23 cellular contexts compared by ENCODE assay signal in the genomic region with DNA sequence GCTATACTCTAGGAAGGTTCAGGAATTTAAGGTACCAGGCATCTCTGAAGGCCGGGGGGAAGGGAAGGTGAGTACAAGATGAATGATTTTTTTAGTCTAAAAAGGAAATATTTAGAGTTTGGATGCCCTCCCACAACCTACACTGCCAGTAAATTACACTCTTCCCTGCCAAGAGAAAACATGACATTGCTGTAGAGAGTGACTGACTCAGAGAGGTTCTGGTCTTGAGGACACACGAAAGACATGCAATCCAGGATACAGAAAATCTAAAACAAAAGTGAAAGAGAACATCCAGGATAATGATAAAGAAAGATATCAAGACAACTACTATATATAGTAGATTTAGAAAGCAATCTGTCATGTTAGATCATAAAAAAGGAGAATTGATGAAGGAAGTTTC.
A peak's percentile ranks its signal among the peaks of the same experiment; 100 is the strongest.
DNase-seq lines count a peak whose midpoint lies in the region; TF ChIP-seq lines count a peak whose summit lies in the region.
"Had no signal": no experiment of that assay in that cellular context is flagged by ENCODE, and none has a peak within 500 bp of the region (broad histone marks: within the 10 kb centered on the region; RNA-seq: fewer than 3 reads in every experiment).

No MANE protein-coding gene starts in this region.

- H3K79me1 ChIP-seq in mesenchymal stem cell (replicated peaks; ENCODE audit: low read length, poor library complexity, severe bottlenecking): no peaks in the 10 kb centered on the region

- H3K27ac ChIP-seq in MM.1S (ENCODE audit: low read length): no peak overlapping the region
- no peak overlapping the region for H3K27ac ChIP-seq in neural progenitor cell
- H3K27ac ChIP-seq in PC-9: no peak overlapping the region
- H3K27ac ChIP-seq in mesenchymal stem cell (ENCODE audit: low read length, poor library complexity, severe bottlenecking): no peak overlapping the region
- H3K27ac ChIP-seq: HL-60, SJCRH30 had no signal

- no peak overlapping the region for H3K18ac ChIP-seq in mesenchymal stem cell (ENCODE audit: low read depth in 1 of 2, low read length in 2 of 2)

- H2AFZ ChIP-seq in MM.1S (ENCODE audit: low read length) (peak overlapping the region; percentile 19; the same call in 1 of the 2 replicates), neural progenitor cell (replicated peaks) (peak overlapping the region; percentile 34), PC-9 (no peak overlapping the region), mesenchymal stem cell (ENCODE audit: low read depth, low read length) (no peak overlapping the region)
- H2AFZ ChIP-seq: GM23338 had no signal

- no peak overlapping the region for H4K8ac ChIP-seq in mesenchymal stem cell (ENCODE audit: low read length)

- H2AK5ac ChIP-seq in mesenchymal stem cell (ENCODE audit: low read length, severe bottlenecking): no peak overlapping the region

- no peak overlapping the region for H2BK12ac ChIP-seq in mesenchymal stem cell (ENCODE audit: low read length in 2 of 2)

- no peak overlapping the region for H2BK120ac ChIP-seq in mesenchymal stem cell (ENCODE audit: low read depth, low read length)

- peak overlapping the region; percentile 30; the same call in 1 of the 2 replicates for H3K4me3 ChIP-seq in MM.1S (ENCODE audit: low read length)
- no peak overlapping the region for H3K4me3 ChIP-seq in adipocyte (ENCODE audit: low read length)
- H3K4me3 ChIP-seq in neural progenitor cell: no peak overlapping the region
- no peak overlapping the region for H3K4me3 ChIP-seq in PC-9
- no peak overlapping the region for H3K4me3 ChIP-seq in mesenchymal stem cell (ENCODE audit: insufficient read depth in 1 of 2, low read depth in 1 of 2, low read length in 2 of 2)
- H3K4me3 ChIP-seq: GM12878, GM23338, SJCRH30 had no signal

- no peak overlapping the region for H3K4me3 Mint-ChIP-seq in neural progenitor cell
- H3K4me3 Mint-ChIP-seq: CD8-positive, alpha-beta T cell; GM23338; T-cell had no signal

- BruUV-seq in PC-9 (replicated peaks; lab: Mats Ljungman, UMichigan): no TSS peak

- CTCF ChIA-PET in PC-9 (lab: Charles Lee): no interaction called here

- TF ChIP-seq CTCF in MM.1S (IDR thresholded peaks at IDR 0.05; ENCODE audit: low read length): no peak
- no peak for TF ChIP-seq CTCF in neural progenitor cell (IDR thresholded peaks at IDR 0.05)
- TF ChIP-seq CTCF in PC-9 (conservative IDR thresholded peaks at IDR 0.05): no peak

- H3K4me1 ChIP-seq in MM.1S (ENCODE audit: low read length) (no peaks in the 10 kb centered on the region), adipocyte (ENCODE audit: control insufficient read depth, insufficient read depth, low read length) (peaks cover 5% of the 10 kb centered on the region), neural progenitor cell (peaks cover 9% of the 10 kb centered on the region), PC-9 (replicated peaks; ENCODE audit: insufficient read depth) (no peaks in the 10 kb centered on the region), mesenchymal stem cell (ENCODE audit: control insufficient read depth, insufficient read depth, low read depth, low read length) (no peaks in the 10 kb centered on the region)
- H3K4me1 ChIP-seq: SJCRH30 had no signal

- H2BK15ac ChIP-seq in mesenchymal stem cell (ENCODE audit: low read depth, poor library complexity, severe bottlenecking): no peak overlapping the region

- H3K36me3 ChIP-seq in MM.1S (replicated peaks; ENCODE audit: insufficient read depth, low read length): no peaks in the 10 kb centered on the region
- H3K36me3 ChIP-seq in adipocyte (ENCODE audit: control insufficient read depth, insufficient read depth, low read length, severe bottlenecking): no peaks in the 10 kb centered on the region
- peaks cover 8% of the 10 kb centered on the region for H3K36me3 ChIP-seq in neural progenitor cell
- no peaks in the 10 kb centered on the region for H3K36me3 ChIP-seq in PC-9 (ENCODE audit: low read depth)
- no peaks in the 10 kb centered on the region for H3K36me3 ChIP-seq in mesenchymal stem cell (ENCODE audit: control insufficient read depth in 1 of 2, insufficient read depth in 2 of 2, low read depth in 1 of 2, low read length in 2 of 2)
- H3K36me3 ChIP-seq: SJCRH30 had no signal

- no peak overlapping the region for H3K14ac ChIP-seq in mesenchymal stem cell (ENCODE audit: low read length in 2 of 2)

- H3K9me2 ChIP-seq in MM.1S (replicated peaks; ENCODE audit: insufficient read depth, low read length): no peaks in the 10 kb centered on the region
- no peaks in the 10 kb centered on the region for H3K9me2 ChIP-seq in PC-9 (ENCODE audit: insufficient read depth)

- no peak overlapping the region for H3K27ac Mint-ChIP-seq in neural progenitor cell
- H3K27ac Mint-ChIP-seq: CD8-positive, alpha-beta T cell; GM23338; T-cell had no signal

- H3K27me3 Mint-ChIP-seq in neural progenitor cell (ENCODE audit: insufficient read depth, low read depth): no peaks in the 10 kb centered on the region
- H3K27me3 Mint-ChIP-seq: T-cell had no signal

- POLR2A ChIA-PET in PC-9 (lab: Charles Lee; ENCODE audit: unreplicated experiment): no interaction called here

- no peak overlapping the region for H3K4ac ChIP-seq in mesenchymal stem cell (ENCODE audit: low read depth in 1 of 2, low read length in 2 of 2)

- no peaks in the 10 kb centered on the region for H3K4me1 Mint-ChIP-seq in neural progenitor cell
- H3K4me1 Mint-ChIP-seq: T-cell had no signal

- H3K27me3 ChIP-seq in MM.1S (replicated peaks; ENCODE audit: insufficient read depth, low read length): no peaks in the 10 kb centered on the region
- H3K27me3 ChIP-seq in adipocyte (replicated peaks; ENCODE audit: control insufficient read depth, insufficient read depth, low read length): no peaks in the 10 kb centered on the region
- no peaks in the 10 kb centered on the region for H3K27me3 ChIP-seq in neural progenitor cell
- H3K27me3 ChIP-seq in PC-9 (ENCODE audit: insufficient read depth, low read depth): no peaks in the 10 kb centered on the region
- no peaks in the 10 kb centered on the region for H3K27me3 ChIP-seq in mesenchymal stem cell (ENCODE audit: control insufficient read depth in 1 of 2, insufficient read depth in 1 of 2, low read length in 2 of 2)
- H3K27me3 ChIP-seq: SJCRH30 had no signal

- WGBS in mesenchymal stem cell: no CpG with 5 or more reads among the region's 2 CpGs

- no peaks in the 10 kb centered on the region for H3K36me3 Mint-ChIP-seq in neural progenitor cell
- H3K36me3 Mint-ChIP-seq: CD8-positive, alpha-beta T cell; T-cell had no signal

- H4K20me1 ChIP-seq in MM.1S (ENCODE audit: insufficient read depth, low read length) (no peaks in the 10 kb centered on the region), neural progenitor cell (ENCODE audit: low read depth) (no peaks in the 10 kb centered on the region), PC-9 (ENCODE audit: insufficient read depth) (no peaks in the 10 kb centered on the region)

- intact Hi-C loops in PC-9 (cut with micrococcal nuclease; ENCODE audit: unreplicated experiment): no loop called here

- H3K79me2 ChIP-seq in MM.1S (ENCODE audit: low read length): no peaks in the 10 kb centered on the region
- H3K79me2 ChIP-seq in neural progenitor cell (ENCODE audit: low read depth): no peaks in the 10 kb centered on the region
- H3K79me2 ChIP-seq in PC-9 (ENCODE audit: low read depth): no peaks in the 10 kb centered on the region

- H4K91ac ChIP-seq in mesenchymal stem cell (ENCODE audit: low read length): no peak overlapping the region

- H3F3A ChIP-seq in MM.1S (ENCODE audit: insufficient read depth, low read length): no peaks in the 10 kb centered on the region
- H3F3A ChIP-seq in neural progenitor cell (ENCODE audit: low read depth): no peaks in the 10 kb centered on the region
- H3F3A ChIP-seq in PC-9 (ENCODE audit: insufficient read depth, low read depth): no peaks in the 10 kb centered on the region

- H3K23ac ChIP-seq in mesenchymal stem cell (ENCODE audit: low read length in 2 of 2): no peak overlapping the region

- H3K9ac ChIP-seq in MM.1S (ENCODE audit: low read length): no peak overlapping the region
- no peak overlapping the region for H3K9ac ChIP-seq in adipocyte (ENCODE audit: low read length)
- H3K9ac ChIP-seq in neural progenitor cell: no peak overlapping the region
- H3K9ac ChIP-seq in mesenchymal stem cell (ENCODE audit: low read length): no peak overlapping the region

- H3K9me3 Mint-ChIP-seq in neural progenitor cell: peaks cover 1% of the 10 kb centered on the region

- peak overlapping the region; percentile 56 for H3K4me2 ChIP-seq in MM.1S (ENCODE audit: low read depth, low read length)
- no peak overlapping the region for H3K4me2 ChIP-seq in neural progenitor cell
- no peak overlapping the region for H3K4me2 ChIP-seq in PC-9
- H3K4me2 ChIP-seq in mesenchymal stem cell (ENCODE audit: low read length, poor library complexity, severe bottlenecking): no peak overlapping the region
- H3K4me2 ChIP-seq: GM23338 had no signal

- H2BK5ac ChIP-seq in mesenchymal stem cell (ENCODE audit: low read depth, low read length, poor library complexity, severe bottlenecking): no peak overlapping the region

- DNase-seq in HT1080 (ENCODE audit: low read depth) (peak; percentile 27), MM.1S (peak; percentile 17), adipocyte (ENCODE audit: low read depth) (peak; percentile 2), neural progenitor cell (ENCODE audit: low spot score) (no peak), NCI-H187 treated with DMSO at 0.1 percent for 48 hours (lab: John Stamatoyannopoulos, UW) (no peak), PC-9 (no peak), mesenchymal stem cell (no peak)
- DNase-seq: ACHN; C1 segment of cervical spinal cord; CD8-positive, alpha-beta T cell; DND-41; HCEC 1CT; KG1; NCI-H1048; NCI-H1417 treated with DMSO at 0.1 percent for 48 hours; NCI-H187; NCI-H226; NCI-H526; SJCRH30; T-cell had no signal

- H3K9me3 ChIP-seq in MM.1S (replicated peaks; ENCODE audit: insufficient read depth, low read length): no peaks in the 10 kb centered on the region
- H3K9me3 ChIP-seq in adipocyte (ENCODE audit: control insufficient read depth, low read length): peaks cover 8% of the 10 kb centered on the region
- H3K9me3 ChIP-seq in neural progenitor cell (ENCODE audit: low read depth): peaks cover 10% of the 10 kb centered on the region
- no peaks in the 10 kb centered on the region for H3K9me3 ChIP-seq in PC-9 (ENCODE audit: insufficient read depth, low read depth)
- H3K9me3 ChIP-seq in mesenchymal stem cell (ENCODE audit: control insufficient read depth, low read length): peaks cover 6% of the 10 kb centered on the region
- H3K9me3 ChIP-seq: SJCRH30 had no signal

Comparison
In these comparisons a context has a peak if more than half of its experiments do, and no peak if none do; other contexts are left out.
1. DNase-seq: peak in HT1080 (single experiment), MM.1S (single experiment) and adipocyte (single experiment); none in neural progenitor cell (single experiment), NCI-H187 treated with DMSO at 0.1 percent for 48 hours (single experiment), PC-9 (0 of 2) and mesenchymal stem cell (single experiment).
2. H2AFZ ChIP-seq: peak in MM.1S (single experiment) and neural progenitor cell (single experiment); none in PC-9 (single experiment) and mesenchymal stem cell (single experiment).